Comparison of ENCODE assay signal across 8 cellular contexts in the genomic region with DNA sequence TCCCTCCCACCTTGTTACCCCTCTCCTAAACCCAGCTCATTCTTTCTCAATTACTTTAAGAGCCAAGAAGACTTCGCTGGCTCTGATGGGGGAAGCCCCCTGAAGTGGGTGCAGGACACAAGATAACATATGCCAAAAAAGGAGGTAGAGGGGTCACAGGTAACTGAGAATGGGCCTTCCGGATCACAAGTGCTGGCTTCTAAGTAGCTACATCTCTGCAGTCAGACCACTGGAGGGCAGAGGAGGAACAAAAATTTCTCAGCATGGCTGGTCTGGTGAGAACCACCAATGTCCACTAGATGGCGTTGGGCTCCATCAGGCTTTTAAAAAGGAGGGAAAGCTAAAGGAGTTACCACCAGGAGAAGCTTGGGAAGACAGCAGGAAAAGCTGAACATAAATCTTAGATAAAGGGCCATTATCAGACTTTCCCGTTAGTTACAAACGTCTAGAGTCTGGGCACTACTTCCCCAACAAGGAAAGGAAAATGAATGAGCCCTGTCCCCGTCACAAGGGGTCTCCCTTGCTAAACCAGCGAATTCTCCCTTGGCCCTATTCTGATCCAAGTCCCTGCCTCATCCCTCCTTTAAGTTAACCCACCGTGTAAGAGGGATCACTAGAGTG. TPM values are rescaled to one million over a fixed set of nuclear protein-coding genes. Genes with fewer than 3 reads are reported as not detected.
DNase-seq lines count a peak whose midpoint lies in the region; ATAC-seq and TF ChIP-seq lines count a peak whose summit lies in the region.

No MANE protein-coding gene starts in this region.

- no peaks in the 10 kb centered on the region for H3K9me3 ChIP-seq in colonic mucosa
- no peaks in the 10 kb centered on the region for H3K9me3 ChIP-seq in lung (ENCODE audit: control insufficient read depth in 2 of 2, insufficient read depth in 1 of 2, low read length in 1 of 2)

- intact Hi-C loops in colonic mucosa (cut with DNase I), result no loop called here

- DNase-seq in WTC11 (ENCODE audit: low spot score) (peak; percentile 86), colonic mucosa (peak; percentile 89), lung (ENCODE audit: low spot score) (peak; percentile 85), NCI-H2029 treated with DMSO at 0.1 percent for 48 hours (lab: John Stamatoyannopoulos, UW) (no peak), NOMO-1 treated with dmso at 0.1 percent for 144 hours (lab: John Stamatoyannopoulos, UW; ENCODE audit: unreplicated experiment) (no peak)
- DNase-seq in stimulated activated CD8-positive, alpha-beta memory T cell treated with anti-CD3 and anti-CD28 coated beads, Interleukin-12 subunit alpha, Interleukin-12 subunit beta, amount 100 ng/mL, for 4 hours (ENCODE audit: low read depth), result peak; percentile 31

- H3K36me3 ChIP-seq in colonic mucosa (peaks cover 20% of the 10 kb centered on the region), lung (ENCODE audit: control insufficient read depth in 2 of 2, insufficient read depth in 2 of 2, low read length in 2 of 2) (peaks cover 12 to 39% of the 10 kb centered on the region in 2 donors)

- no peak overlapping the region for H3K27ac ChIP-seq in colonic mucosa
- peak overlapping the region in 1 of 2 donors; percentile 42 for H3K27ac ChIP-seq in lung (ENCODE audit: low read depth in 1 of 2, low read length in 1 of 2)

- H3K4me1 ChIP-seq in colonic mucosa (peaks cover 18% of the 10 kb centered on the region), lung (ENCODE audit: control insufficient read depth in 2 of 2, insufficient read depth in 2 of 2, low read length in 2 of 2) (peaks cover 0 to 12% of the 10 kb centered on the region in 2 donors)

- H3K9ac ChIP-seq in colonic mucosa (ENCODE audit: low read depth in 2 of 2, low read length in 2 of 2), result no peak overlapping the region

- CTCF ChIA-PET in WTC11 (lab: Charles Lee), result interaction anchor here (0.5 to 2.2 kb wide), 100 partner anchors 9 to 1353 kb away, joined by 3 to 160 read pairs (median 5); partner anchors contain the start of genes ACIN1, AJUBA, BCL2L2 and C14orf119

- WGBS in lung, 2 donors, result 28 to 32% methylated on average over 8 of the region's 8 CpGs

- no peaks in the 10 kb centered on the region for H3K9me3 Mint-ChIP-seq in WTC11

- peaks cover 73% of the 10 kb centered on the region for H3K36me3 Mint-ChIP-seq in WTC11

- peaks cover 38% of the 10 kb centered on the region for H3K4me1 Mint-ChIP-seq in WTC11

- H3K27me3 Mint-ChIP-seq in WTC11 (ENCODE audit: low read depth), result no peaks in the 10 kb centered on the region

- peak overlapping the region; percentile 48 for H3K4me3 Mint-ChIP-seq in WTC11

- H3K27me3 ChIP-seq in colonic mucosa (no peaks in the 10 kb centered on the region), lung (ENCODE audit: control insufficient read depth, insufficient read depth) (no peaks in the 10 kb centered on the region)

- POLR2A ChIA-PET in WTC11 (lab: Charles Lee), result interaction anchor here (0.6 to 2.0 kb wide), 7 partner anchors 10 to 1515 kb away, joined by 3 to 12 read pairs (median 5); partner anchors contain the start of genes ACIN1 and C14orf119

- ATAC-seq in GM18511 (IDR thresholded peaks at IDR 0.05; ENCODE audit: unreplicated experiment) (peak; percentile 75), HG03175 (IDR thresholded peaks at IDR 0.05; ENCODE audit: unreplicated experiment) (peak; percentile 75), WTC11 (peak; percentile 70), lung (ENCODE audit: insufficient read depth, low FRiP score) (peak; percentile 72)

- TF ChIP-seq CTCF in WTC11 (IDR thresholded peaks at IDR 0.05) (peak; percentile 74), colonic mucosa (IDR thresholded peaks at IDR 0.05) (peak; percentile 94), lung (IDR thresholded peaks at IDR 0.05; ENCODE audit: control extremely low read depth, extremely low read depth) (peak; percentile 97)

- H3K4me3 ChIP-seq in colonic mucosa, result no peak overlapping the region
- H3K4me3 ChIP-seq in lung, result no peak overlapping the region

- peak overlapping the region; percentile 71; the same call in 1 of the 2 replicates for H3K27ac Mint-ChIP-seq in WTC11

TF ChIP-seq in WTC11, 78 proteins besides CTCF, POLR2A, EP300 and RAD21 (continues in another document):
- TF ChIP-seq ZNF425 (CRISPR knock-in tag; conservative IDR thresholded peaks at IDR 0.05), result no peak
- no peak for TF ChIP-seq ZBTB43 (CRISPR knock-in tag; IDR thresholded peaks at IDR 0.05)
- TF ChIP-seq ZNF138 (CRISPR knock-in tag; conservative IDR thresholded peaks at IDR 0.05), result no peak
- TF ChIP-seq HMGXB4 (CRISPR knock-in tag; IDR thresholded peaks at IDR 0.05), result peak; percentile 54; the same call in 1 of the 2 replicates
- no peak for TF ChIP-seq EMX1 (CRISPR knock-in tag; IDR thresholded peaks at IDR 0.05)
- TF ChIP-seq NR3C1 (CRISPR knock-in tag; conservative IDR thresholded peaks at IDR 0.05; ENCODE audit: low read depth), result no peak
- no peak for TF ChIP-seq ZNF219 (CRISPR knock-in tag; IDR thresholded peaks at IDR 0.05; ENCODE audit: borderline replicate concordance)
- no peak for TF ChIP-seq ATF6 (CRISPR knock-in tag; IDR thresholded peaks at IDR 0.05)

RNA-seq across cellular contexts. Expression of gene CDH24, which starts 11.6 kb away (rescaled TPM):
- total RNA-seq in WTC11 (2021), result 17.9 to 18.8 TPM (median 18.8 TPM) in 3 replicates
- 10 to 100 TPM in 1 of 2 donors, 1 to 10 TPM in 1; 4.4 to 11.4 TPM for total RNA-seq in colonic mucosa
- total RNA-seq in lung, result 1 to 10 TPM; 4.2 to 4.6 TPM
- 1 to 10 TPM; 2.0 to 4.8 TPM for polyA plus RNA-seq in lung

RNA-seq across cellular contexts. Expression of gene ACIN1, which starts 26.0 kb away (rescaled TPM):
- 196 to 229 TPM (median 204 TPM) in 3 replicates for total RNA-seq in WTC11 (2021)
- total RNA-seq in colonic mucosa, result 100 to 1,000 TPM in 1 of 2 donors, 10 to 100 TPM in 1; 99.4 to 154 TPM
- total RNA-seq in lung, result 100 to 1,000 TPM; 125 to 154 TPM
- polyA plus RNA-seq in lung, result 100 to 1,000 TPM in 1 of 2 donors, 10 to 100 TPM in 1; 76.3 to 106 TPM

RNA-seq across cellular contexts. Expression of gene C14orf119, which starts 26.4 kb away (rescaled TPM):
- total RNA-seq in WTC11 (2021) (67.8 to 81.3 TPM (median 71.3 TPM) in 3 replicates), colonic mucosa (10 to 100 TPM; 56.2 to 59.2 TPM), lung (10 to 100 TPM; 23.9 to 56.7 TPM)
- 10 to 100 TPM; 26.0 to 64.9 TPM for polyA plus RNA-seq in lung

RNA-seq across cellular contexts. Expression of gene PSMB11, which starts 26.9 kb away (rescaled TPM):
- not detected in 3 replicates for total RNA-seq in WTC11 (2021)
- not detected for total RNA-seq in colonic mucosa
- not detected for total RNA-seq in lung
- polyA plus RNA-seq in lung, result not detected

RNA-seq across cellular contexts. Expression of gene PSMB5, which starts 34.2 kb away (rescaled TPM):
- total RNA-seq in WTC11 (2021), result 200 to 224 TPM (median 203 TPM) in 3 replicates
- total RNA-seq in colonic mucosa, result 100 to 1,000 TPM in 1 of 2 donors, 10 to 100 TPM in 1; 99.7 to 137 TPM
- total RNA-seq in lung, result 100 to 1,000 TPM in 1 of 2 donors, 10 to 100 TPM in 1; 64.8 to 107 TPM
- 100 to 1,000 TPM in 1 of 2 donors, 10 to 100 TPM in 1; 94.6 to 147 TPM for polyA plus RNA-seq in lung

Comparison
In these comparisons a context has a peak if more than half of its experiments do, and no peak if none do; other contexts are left out.
1. DNase-seq: peak in WTC11 (single experiment), colonic mucosa (single experiment), lung (single experiment) and stimulated activated CD8-positive, alpha-beta memory T cell treated with anti-CD3 and anti-CD28 coated beads, Interleukin-12 subunit alpha, Interleukin-12 subunit beta, amount 100 ng/mL, for 4 hours (single experiment); none in NCI-H2029 treated with DMSO at 0.1 percent for 48 hours (single experiment) and NOMO-1 treated with dmso at 0.1 percent for 144 hours (single experiment).
2. Peak in every context shown above with its lines, with median percentiles within 50 percentile points of each other: ATAC-seq and CTCF ChIP-seq.